In the genomic region with DNA sequence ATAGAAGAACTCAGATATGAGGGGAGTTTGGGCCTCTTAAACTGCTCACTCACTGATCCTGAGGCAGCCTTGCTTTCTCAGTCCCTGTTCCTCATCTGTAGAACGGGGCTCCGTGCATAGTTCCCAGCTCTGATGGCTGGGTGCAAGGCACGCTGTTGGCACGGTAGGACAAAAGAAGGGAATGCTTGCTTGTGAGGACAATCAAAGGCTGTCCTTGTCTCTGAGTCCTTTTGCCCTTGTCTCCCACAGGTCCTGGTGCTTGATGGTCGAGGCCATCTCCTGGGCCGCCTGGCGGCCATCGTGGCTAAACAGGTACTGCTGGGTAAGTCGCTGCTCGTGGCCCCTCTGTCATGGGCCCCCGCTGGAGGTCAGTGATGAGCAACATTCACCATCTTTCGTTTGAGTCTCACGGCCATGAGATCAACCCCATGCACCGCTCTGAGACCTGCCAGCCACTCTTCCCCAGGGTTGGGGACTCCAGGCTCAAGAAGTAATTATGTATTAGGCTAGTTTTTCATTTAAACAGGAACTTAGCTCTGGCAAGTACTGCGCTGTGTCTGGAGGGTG, we compare ENCODE assay signal across 1 cellular context.
TF ChIP-seq lines count a peak whose summit lies in the region.

No MANE protein-coding gene starts in this region.

TF ChIP-seq in WTC11, 78 proteins besides CTCF, POLR2A, EP300 and RAD21 (continued from another document):
- TF ChIP-seq, protein P1, sequence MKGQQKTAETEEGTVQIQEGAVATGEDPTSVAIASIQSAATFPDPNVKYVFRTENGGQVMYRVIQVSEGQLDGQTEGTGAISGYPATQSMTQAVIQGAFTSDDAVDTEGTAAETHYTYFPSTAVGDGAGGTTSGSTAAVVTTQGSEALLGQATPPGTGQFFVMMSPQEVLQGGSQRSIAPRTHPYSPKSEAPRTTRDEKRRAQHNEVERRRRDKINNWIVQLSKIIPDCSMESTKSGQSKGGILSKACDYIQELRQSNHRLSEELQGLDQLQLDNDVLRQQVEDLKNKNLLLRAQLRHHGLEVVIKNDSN (CRISPR knock-in tag; IDR thresholded peaks at IDR 0.05), result no peak
- TF ChIP-seq CREM (CRISPR knock-in tag; IDR thresholded peaks at IDR 0.05) (no peak), CBFB (CRISPR knock-in tag; IDR thresholded peaks at IDR 0.05; ENCODE audit: low read depth) (no peak), STAT6 (CRISPR knock-in tag; conservative IDR thresholded peaks at IDR 0.05; ENCODE audit: low read depth) (no peak), JAZF1 (CRISPR knock-in tag; IDR thresholded peaks at IDR 0.05) (no peak), PRDM15 (CRISPR knock-in tag; IDR thresholded peaks at IDR 0.05) (no peak), PREB (CRISPR knock-in tag; IDR thresholded peaks at IDR 0.05; ENCODE audit: borderline replicate concordance) (no peak)
